8 cellular contexts compared by ENCODE assay signal in genomic region chrX:47562615-47563243, GRCh38. TPM values are rescaled to one million over a fixed set of nuclear protein-coding genes. Genes with fewer than 3 reads are reported as not detected.
DNase-seq lines count a peak whose midpoint lies in the region; ATAC-seq and TF ChIP-seq lines count a peak whose summit lies in the region.

No MANE protein-coding gene starts in this region.

- no peak overlapping the region for H3K9ac ChIP-seq in fibroblast of lung (ENCODE audit: insufficient read depth, low read length)

- no peaks in the 10 kb centered on the region for H3K4me1 ChIP-seq in fibroblast of lung (ENCODE audit: control insufficient read depth, extremely low read depth, insufficient read depth, low read length)
- peaks cover 0 to 26% (median 0%) of the 10 kb centered on the region in 4 donors for H3K4me1 ChIP-seq in tibial nerve

- peak overlapping the region; percentile 23 for H3K4me2 ChIP-seq in fibroblast of lung (ENCODE audit: extremely low read depth, insufficient read depth, low read length)

- DNase-seq in ACHN (peak; percentile 12), SW480 (ENCODE audit: low spot score) (peak; percentile 14), fibroblast of lung (ENCODE audit: low read depth in 2 of 2) (no peak), tibial nerve (ENCODE audit: low spot score in 2 of 2) (no peak), HuH-7.5 (ENCODE audit: low spot score) (no peak), NK-92 (lab: John Stamatoyannopoulos, UW; ENCODE audit: unreplicated experiment) (no peak)

- in situ Hi-C loops in ACHN (cut with HindIII; ENCODE audit: low pct_ligation_motif_present, low pct_unique_long_range_greater_than_20kb, low sequenced_read_pairs) = no loop called here

- 49 to 78% methylated on average over 3 to 12 of the region's 13 CpGs for WGBS in tibial nerve, 2 donors

- H3K36me3 ChIP-seq in fibroblast of lung (ENCODE audit: control insufficient read depth, insufficient read depth, low read length) = peaks cover 3% of the 10 kb centered on the region
- peaks cover 0 to 43% (median 0%) of the 10 kb centered on the region in 3 donors for H3K36me3 ChIP-seq in tibial nerve

- H3K9me3 ChIP-seq in fibroblast of lung (ENCODE audit: control insufficient read depth, insufficient read depth, low read depth, low read length) (no peaks in the 10 kb centered on the region), tibial nerve (no peaks in the 10 kb centered on the region)

- H2AFZ ChIP-seq in fibroblast of lung (ENCODE audit: low read length) = no peak overlapping the region

- ATAC-seq in HG03439 (IDR thresholded peaks at IDR 0.05; ENCODE audit: unreplicated experiment) = no peak

- no peak overlapping the region for H3K27ac ChIP-seq in fibroblast of lung (ENCODE audit: insufficient read depth, low read length)
- no peak overlapping the region for H3K27ac ChIP-seq in tibial nerve

- H3K27me3 ChIP-seq in fibroblast of lung (ENCODE audit: control insufficient read depth, insufficient read depth, low read length) = no peaks in the 10 kb centered on the region
- no peaks in the 10 kb centered on the region for H3K27me3 ChIP-seq in tibial nerve

- no peaks in the 10 kb centered on the region for H4K20me1 ChIP-seq in fibroblast of lung (ENCODE audit: control insufficient read depth, extremely low read depth, insufficient read depth, low read length)

- no peak for TF ChIP-seq POLR2A in tibial nerve (IDR thresholded peaks at IDR 0.05)

- peak; percentile 39; the same call in 1 of the 3 replicates for TF ChIP-seq CTCF in GM12872 (IDR thresholded peaks at IDR 0.05; ENCODE audit: insufficient read depth, low read depth, low read length)
- peak; percentile 12 to 43 for TF ChIP-seq CTCF in fibroblast of lung (conservative IDR thresholded peaks at IDR 0.05 in 1 of 2, IDR thresholded peaks at IDR 0.05 in 1 of 2; ENCODE audit: low read depth in 1 of 2, low read length in 2 of 2)
- peak in 1 of 5 experiments; percentile 18 for TF ChIP-seq CTCF in tibial nerve (IDR thresholded peaks at IDR 0.05)

- H3K4me3 ChIP-seq in fibroblast of lung (replicated peaks in 1 of 4; ENCODE audit: control extremely low read depth in 1 of 4, insufficient read depth in 1 of 4, low read depth in 3 of 4, low read length in 4 of 4) (no peak overlapping the region), tibial nerve (no peak overlapping the region)

- no peak for TF ChIP-seq EP300 in tibial nerve (IDR thresholded peaks at IDR 0.05)

- H3K79me2 ChIP-seq in fibroblast of lung (ENCODE audit: control insufficient read depth, insufficient read depth, low read length) = peaks cover 15% of the 10 kb centered on the region

RNA-seq across cellular contexts. Expression of gene ARAF, which starts 1.7 kb away (rescaled TPM):
- 10.3 and 14.4 TPM in 2 replicates for total RNA-seq in fibroblast of lung
- 40.9 and 48.8 TPM in 2 replicates for polyA plus RNA-seq in fibroblast of lung
- 40.2 and 48.0 TPM in 2 replicates for polyA plus RNA-seq in fibroblast of lung (2012)
- polyA minus RNA-seq in fibroblast of lung (ENCODE audit: low replicate concordance) = 150 and 194 TPM in 2 replicates
- 10 to 100 TPM; 34.1 to 61.2 (median 40.8) TPM for total RNA-seq in tibial nerve

RNA-seq across cellular contexts. Expression of gene TIMP1, which starts 19.5 kb away (rescaled TPM):
- 460 and 845 TPM in 2 replicates for total RNA-seq in fibroblast of lung
- polyA plus RNA-seq in fibroblast of lung = 1,117 and 2,877 TPM in 2 replicates
- polyA plus RNA-seq in fibroblast of lung (2012) = 1,728 and 3,544 TPM in 2 replicates
- 4,396 and 5,420 TPM in 2 replicates for polyA minus RNA-seq in fibroblast of lung (ENCODE audit: low replicate concordance)
- 100 to 1,000 TPM; 133 to 621 (median 176) TPM for total RNA-seq in tibial nerve

RNA-seq across cellular contexts. Expression of gene SYN1, which starts 56.9 kb away (rescaled TPM):
- under 0.01 and 0.17 TPM in 2 replicates for total RNA-seq in fibroblast of lung
- 0.56 and 1.4 TPM in 2 replicates for polyA plus RNA-seq in fibroblast of lung
- 1.0 and 1.9 TPM in 2 replicates for polyA plus RNA-seq in fibroblast of lung (2012)
- 2.2 and 11.2 TPM in 2 replicates for polyA minus RNA-seq in fibroblast of lung (ENCODE audit: low replicate concordance)
- total RNA-seq in tibial nerve = 1 to 10 TPM in 1 of 4 donors, under 1 TPM in 1, not detected in 2; 0.42 to 1.2 TPM

Comparison
In these comparisons a context has a peak if more than half of its experiments do, and no peak if none do; other contexts are left out.
1. DNase-seq: peak in ACHN (single experiment) and SW480 (single experiment); none in fibroblast of lung (0 of 2), tibial nerve (0 of 2), HuH-7.5 (single experiment) and NK-92 (single experiment).